ENCODE assay signal across 17 cellular contexts in genomic region chr4:91758487-91758886, GRCh38.
DNase-seq lines count a peak whose midpoint lies in the region; ATAC-seq, FAIRE-seq and TF ChIP-seq lines count a peak whose summit lies in the region.
"Had no signal": no experiment of that assay in that cellular context is flagged by ENCODE, and none has a peak within 500 bp of the region (broad histone marks: within the 10 kb centered on the region; RNA-seq: fewer than 3 reads in every experiment).

No MANE protein-coding gene starts in this region.

- no peak for FAIRE-seq in H54 (lab: Jason Lieb, UNC)
- FAIRE-seq: D721Med had no signal

- H3K9me2 ChIP-seq in PC-9 (ENCODE audit: insufficient read depth) = no peaks in the 10 kb centered on the region

- no peak for TF ChIP-seq POLR2A in H54 (IDR thresholded peaks at IDR 0.05; ENCODE audit: low read depth, low read length)

- no peak overlapping the region for H3K27ac ChIP-seq in PC-9

- H4K20me1 ChIP-seq in PC-9 (ENCODE audit: insufficient read depth) = no peaks in the 10 kb centered on the region

- H3K4me3 ChIP-seq in PC-9 = no peak overlapping the region

- POLR2A ChIA-PET in PC-9 (lab: Charles Lee; ENCODE audit: unreplicated experiment) = no interaction called here

- TF ChIP-seq CTCF in PC-9 (conservative IDR thresholded peaks at IDR 0.05) = no peak

- H3K79me2 ChIP-seq in PC-9 (ENCODE audit: low read depth) = no peaks in the 10 kb centered on the region

- H3K27me3 ChIP-seq in PC-9 (ENCODE audit: insufficient read depth, low read depth) = no peaks in the 10 kb centered on the region

- H3F3A ChIP-seq in PC-9 (ENCODE audit: insufficient read depth, low read depth) = no peaks in the 10 kb centered on the region

- intact Hi-C loops in PC-9 (cut with micrococcal nuclease; ENCODE audit: unreplicated experiment) = no loop called here

- no peaks in the 10 kb centered on the region for H3K9me3 ChIP-seq in PC-9 (ENCODE audit: insufficient read depth, low read depth)

- DNase-seq in H54 (ENCODE audit: insufficient read length, low spot score) (peak; percentile 0), NCI-H69 (lab: John Stamatoyannopoulos, UW) (peak; percentile 29), astrocyte of the hippocampus (ENCODE audit: low read depth, low spot score) (peak; percentile 42), iris pigment epithelial cell (ENCODE audit: low read depth) (peak; percentile 54), PC-9 (no peak), GOT3 (lab: John Stamatoyannopoulos, UW) (no peak), NCI-H2107 treated with DMSO at 0.1 percent for 48 hours (lab: John Stamatoyannopoulos, UW; ENCODE audit: unreplicated experiment) (no peak)
- no peak for DNase-seq in stimulated activated naive CD8-positive, alpha-beta T cell treated with anti-CD3 and anti-CD28 coated beads, Interleukin-15, Interleukin-2, amounts not matched to agents 100 U/mL and 50 U/mL, for 24 hours
- DNase-seq: activated CD4-positive, alpha-beta T cell treated with anti-CD3 and anti-CD28 coated beads, Interleukin-2, amount 10 ng/mL, durations not matched to agents 7 days and 5 days; activated T-cell treated with anti-CD3 and anti-CD28 coated beads, Interleukin-2, amount 50 U/mL, for 72 hours; amniotic stem cell; KBM-7; NCI-H1436 treated with DMSO at 0.1 percent for 48 hours; NCI-H524; RPMI8226; T-helper 17 cell had no signal

- H3K4me2 ChIP-seq in PC-9 = no peak overlapping the region

- ATAC-seq in stimulated activated naive CD8-positive, alpha-beta T cell treated with anti-CD3 and anti-CD28 coated beads, Interleukin-15, Interleukin-2, amounts not matched to agents 100 U/mL and 50 U/mL, for 24 hours = no peak
- ATAC-seq: activated T-cell treated with anti-CD3 and anti-CD28 coated beads, Interleukin-2, amount 50 U/mL, for 72 hours; T-helper 17 cell had no signal

- no peaks in the 10 kb centered on the region for H3K4me1 ChIP-seq in PC-9 (replicated peaks; ENCODE audit: insufficient read depth)

- CTCF ChIA-PET in PC-9 (lab: Charles Lee) = no interaction called here

- no TSS peak for BruUV-seq in PC-9 (replicated peaks; lab: Mats Ljungman, UMichigan)

- no peaks in the 10 kb centered on the region for H3K36me3 ChIP-seq in PC-9 (ENCODE audit: low read depth)

- no peak overlapping the region for H2AFZ ChIP-seq in PC-9

Comparison
In these comparisons a context has a peak if more than half of its experiments do, and no peak if none do; other contexts are left out.
1. DNase-seq: peak in H54 (single experiment), NCI-H69 (single experiment), astrocyte of the hippocampus (single experiment) and iris pigment epithelial cell (single experiment); none in PC-9 (0 of 2), GOT3 (single experiment), stimulated activated naive CD8-positive, alpha-beta T cell treated with anti-CD3 and anti-CD28 coated beads, Interleukin-15, Interleukin-2, amounts not matched to agents 100 U/mL and 50 U/mL, for 24 hours (single experiment) and NCI-H2107 treated with DMSO at 0.1 percent for 48 hours (single experiment).